Comparison of ENCODE assay signal across 8 cellular contexts in the genomic region with DNA sequence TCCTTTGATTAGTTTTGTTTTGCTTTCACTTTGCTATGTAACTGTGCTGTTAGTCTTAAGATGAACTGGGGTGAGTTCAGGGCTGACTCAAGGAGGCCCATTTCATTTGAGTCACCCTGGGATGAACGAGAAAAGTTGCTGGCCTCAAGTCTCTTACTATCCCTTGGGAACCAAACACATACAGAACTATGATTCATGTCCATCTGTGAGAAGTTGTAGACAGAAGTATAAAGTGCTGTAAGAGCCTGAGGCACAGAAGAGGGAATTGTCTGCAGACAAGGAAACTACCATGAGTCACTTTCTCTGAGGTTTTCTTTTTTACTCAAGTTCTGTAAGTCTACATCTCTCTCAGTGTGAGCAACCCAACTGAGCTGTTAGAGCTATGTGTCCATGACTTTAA.
DNase-seq lines count a peak whose midpoint lies in the region; ATAC-seq and TF ChIP-seq lines count a peak whose summit lies in the region.

No MANE protein-coding gene starts in this region.

- H3K36me3 Mint-ChIP-seq in activated CD8-positive, alpha-beta T cell treated with anti-CD3 and anti-CD28 coated beads for 36 hours (ENCODE audit: low read depth) = no peaks in the 10 kb centered on the region
- H3K36me3 Mint-ChIP-seq in glutamatergic neuron (ENCODE audit: unreplicated experiment) = peaks cover 5% of the 10 kb centered on the region

- no peak overlapping the region for H3K27ac Mint-ChIP-seq in activated CD8-positive, alpha-beta T cell treated with anti-CD3 and anti-CD28 coated beads for 36 hours
- no peak overlapping the region for H3K27ac Mint-ChIP-seq in glutamatergic neuron (ENCODE audit: unreplicated experiment)

- no peaks in the 10 kb centered on the region for H3K9me3 Mint-ChIP-seq in activated CD8-positive, alpha-beta T cell treated with anti-CD3 and anti-CD28 coated beads for 36 hours
- H3K9me3 Mint-ChIP-seq in glutamatergic neuron (ENCODE audit: unreplicated experiment) = no peaks in the 10 kb centered on the region

- ATAC-seq in GM18909 (IDR thresholded peaks at IDR 0.05; ENCODE audit: poor library complexity, unreplicated experiment) (peak; percentile 92), HG03097 (IDR thresholded peaks at IDR 0.05; ENCODE audit: low FRiP score, unreplicated experiment) (peak; percentile 93)
- peak; percentile 91 for ATAC-seq in activated CD8-positive, alpha-beta T cell treated with anti-CD3 and anti-CD28 coated beads for 36 hours

- 13 to 36% (median 20%) methylated on average over 1 of the region's 1 CpG for WGBS in stomach, 5 donors

- DNase-seq in AG09309 (ENCODE audit: low read depth) = peak; percentile 99
- peak; percentile 12 for DNase-seq in activated CD8-positive, alpha-beta T cell treated with anti-CD3 and anti-CD28 coated beads for 36 hours
- DNase-seq in glutamatergic neuron = no peak
- no peak for DNase-seq in stomach
- DNase-seq in cerebellar cortex (ENCODE audit: low spot score) = no peak
- DNase-seq in NCI-H1436 (lab: John Stamatoyannopoulos, UW) = no peak

- H3K4me3 ChIP-seq in AG09309 (ENCODE audit: control insufficient read depth, low read depth, low read length) (no peak overlapping the region), stomach (no peak overlapping the region)

- CTCF ChIA-PET in activated CD8-positive, alpha-beta T cell treated with anti-CD3 and anti-CD28 coated beads for 36 hours (lab: Charles Lee) = no interaction called here

- TF ChIP-seq CTCF in AG09309 (IDR thresholded peaks at IDR 0.05; ENCODE audit: control insufficient read depth, insufficient read depth, low read depth, low read length, missing control alignments) = no peak
- TF ChIP-seq CTCF in activated CD8-positive, alpha-beta T cell treated with anti-CD3 and anti-CD28 coated beads for 36 hours (IDR thresholded peaks at IDR 0.05) = no peak
- no peak for TF ChIP-seq CTCF in glutamatergic neuron (IDR thresholded peaks at IDR 0.05; ENCODE audit: partially characterized antibody, unreplicated experiment)
- TF ChIP-seq CTCF in stomach (IDR thresholded peaks at IDR 0.05) = no peak

- POLR2A ChIA-PET in activated CD8-positive, alpha-beta T cell treated with anti-CD3 and anti-CD28 coated beads for 36 hours (lab: Charles Lee) = no interaction called here

- H3K4me3 Mint-ChIP-seq in activated CD8-positive, alpha-beta T cell treated with anti-CD3 and anti-CD28 coated beads for 36 hours = no peak overlapping the region
- H3K4me3 Mint-ChIP-seq in glutamatergic neuron (ENCODE audit: unreplicated experiment) = peak overlapping the region; percentile 20

- no peaks in the 10 kb centered on the region for H3K9me3 ChIP-seq in stomach

- no peak for TF ChIP-seq EP300 in stomach (IDR thresholded peaks at IDR 0.05)

- H3K4me1 ChIP-seq in stomach = peaks cover 0 to 25% (median 6%) of the 10 kb centered on the region in 4 donors

- H3K27ac ChIP-seq in stomach = peak overlapping the region in 3 of 5 donors; percentile 7 to 46 (median 45)

- no peaks in the 10 kb centered on the region for H3K27me3 ChIP-seq in stomach

- H3K36me3 ChIP-seq in stomach = no peaks in the 10 kb centered on the region

- TF ChIP-seq POLR2A in stomach (IDR thresholded peaks at IDR 0.05) = no peak

- H3K4me1 Mint-ChIP-seq in activated CD8-positive, alpha-beta T cell treated with anti-CD3 and anti-CD28 coated beads for 36 hours (ENCODE audit: low read depth) = peaks cover 11% of the 10 kb centered on the region
- peaks cover 15% of the 10 kb centered on the region for H3K4me1 Mint-ChIP-seq in glutamatergic neuron (ENCODE audit: low read depth, unreplicated experiment)

- intact Hi-C loops in activated CD8-positive, alpha-beta T cell treated with anti-CD3 and anti-CD28 coated beads for 36 hours (cut with micrococcal nuclease) = no loop called here
- intact Hi-C loops in stomach (cut with DNase I; ENCODE audit: low total_unique reads) = no loop called here

- H3K27me3 Mint-ChIP-seq in activated CD8-positive, alpha-beta T cell treated with anti-CD3 and anti-CD28 coated beads for 36 hours = no peaks in the 10 kb centered on the region
- H3K27me3 Mint-ChIP-seq in glutamatergic neuron (ENCODE audit: unreplicated experiment) = no peaks in the 10 kb centered on the region

Comparison
In these comparisons a context has a peak if more than half of its experiments do, and no peak if none do; other contexts are left out.
1. DNase-seq: peak in AG09309 (single experiment) and activated CD8-positive, alpha-beta T cell treated with anti-CD3 and anti-CD28 coated beads for 36 hours (single experiment); none in glutamatergic neuron (single experiment), stomach (single experiment), cerebellar cortex (single experiment) and NCI-H1436 (single experiment).
2. Peak in every context shown above with its lines, with median percentiles within 50 percentile points of each other: ATAC-seq.